ENCODE assay signal across 16 cellular contexts in genomic region chr17:71846561-71846960, GRCh38.
DNase-seq lines count a peak whose midpoint lies in the region; ATAC-seq and TF ChIP-seq lines count a peak whose summit lies in the region.
"Had no signal": no experiment of that assay in that cellular context is flagged by ENCODE, and none has a peak within 500 bp of the region (broad histone marks: within the 10 kb centered on the region; RNA-seq: fewer than 3 reads in every experiment).

No MANE protein-coding gene starts in this region.

- no peak overlapping the region for H4K12ac ChIP-seq in trophoblast cell (ENCODE audit: low read depth, low read length)

- no peak overlapping the region for H4K8ac ChIP-seq in trophoblast cell (ENCODE audit: low read depth, low read length)

- TF ChIP-seq CTCF in HEK293 (tag by site-specific recombination; IDR thresholded peaks at IDR 0.05) (no peak), brain (conservative IDR thresholded peaks at IDR 0.05) (no peak), neural crest cell (conservative IDR thresholded peaks at IDR 0.05) (no peak)

- H3K14ac ChIP-seq in trophoblast cell (ENCODE audit: low read length) = no peak overlapping the region

- H3K9me3 ChIP-seq in HEK293 (ENCODE audit: control insufficient read depth, insufficient read depth, low read depth, low read length) = no peaks in the 10 kb centered on the region; the same call in 1 of the 2 replicates
- H3K9me3 ChIP-seq in trophoblast cell (ENCODE audit: insufficient read depth, low read depth, low read length) = no peaks in the 10 kb centered on the region
- H3K9me3 ChIP-seq: Peyer's patch had no signal

- H3K27ac Mint-ChIP-seq in brain = peak overlapping the region in 3 of 5 experiments; percentile 56 to 73 (median 63)
- H3K27ac Mint-ChIP-seq in neural crest cell (ENCODE audit: unreplicated experiment) = peak overlapping the region; percentile 44
- H3K27ac Mint-ChIP-seq: HFFc6 had no signal

- no peak overlapping the region for H2AFZ ChIP-seq in trophoblast cell (ENCODE audit: insufficient read depth, low read length, poor library complexity)

- H3K4me1 ChIP-seq in HEK293 (ENCODE audit: control insufficient read depth, insufficient read depth, low read length) (no peaks in the 10 kb centered on the region), trophoblast cell (ENCODE audit: control insufficient read depth in 1 of 2, insufficient read depth in 2 of 2, low read length in 2 of 2) (no peaks in the 10 kb centered on the region)
- H3K4me1 ChIP-seq: BLaER1, Peyer's patch had no signal

- H3K36me3 ChIP-seq in HEK293 (ENCODE audit: control insufficient read depth in 2 of 2, insufficient read depth in 1 of 2, low read length in 2 of 2) = no peaks in the 10 kb centered on the region
- no peaks in the 10 kb centered on the region for H3K36me3 ChIP-seq in trophoblast cell (ENCODE audit: control insufficient read depth in 1 of 2, insufficient read depth in 2 of 2, low read length in 2 of 2)
- H3K36me3 ChIP-seq: BLaER1, Peyer's patch had no signal

- H3K9ac ChIP-seq in trophoblast cell (ENCODE audit: low read length) = no peak overlapping the region
- H3K9ac ChIP-seq: BLaER1 had no signal

- H3K4me2 ChIP-seq in trophoblast cell (ENCODE audit: low read length) = no peak overlapping the region
- H3K4me2 ChIP-seq: BLaER1 had no signal

- H3K36me3 Mint-ChIP-seq in brain = no peaks in the 10 kb centered on the region
- H3K36me3 Mint-ChIP-seq in neural crest cell (ENCODE audit: low read depth) = peaks cover 7% of the 10 kb centered on the region

- H3K27me3 Mint-ChIP-seq in brain = peaks cover 4% of the 10 kb centered on the region
- H3K27me3 Mint-ChIP-seq in neural crest cell (ENCODE audit: low read depth) = no peaks in the 10 kb centered on the region

- ATAC-seq in HG02885 (IDR thresholded peaks at IDR 0.05; ENCODE audit: poor library complexity, unreplicated experiment) = no peak
- ATAC-seq: SK-N-SH treated with all-trans-retinoic acid at 6 μM for 48 hours had no signal

- no peak overlapping the region for H2BK120ac ChIP-seq in trophoblast cell (ENCODE audit: insufficient read depth, low read length, poor library complexity)

- POLR2A ChIA-PET in HEK293 (lab: Yijun Ruan, JAX) = no interaction called here

- H3K4me3 ChIP-seq in HEK293 (ENCODE audit: low read depth, low read length) (no peak overlapping the region), trophoblast cell (ENCODE audit: low read depth, low read length) (no peak overlapping the region)
- H3K4me3 ChIP-seq: BLaER1, Peyer's patch had no signal

- CTCF ChIA-PET in HEK293 (lab: Yijun Ruan, JAX) = no interaction called here

- no peak overlapping the region for H3K27ac ChIP-seq in HEK293 (ENCODE audit: extremely low read depth, low read depth, low read length)
- H3K27ac ChIP-seq in trophoblast cell (ENCODE audit: low read depth, low read length) = no peak overlapping the region
- H3K27ac ChIP-seq: BLaER1, Peyer's patch had no signal

- no peak overlapping the region for H4K91ac ChIP-seq in trophoblast cell (ENCODE audit: low read depth, low read length)

- no CpG with 5 or more reads among the region's 7 CpGs for WGBS in trophoblast cell (ENCODE audit: extremely low coverage, insufficient coverage, insufficient read length)

- H3K18ac ChIP-seq in trophoblast cell (ENCODE audit: low read length) = no peak overlapping the region

- DNase-seq in NCI-H2171 (lab: John Stamatoyannopoulos, UW) = peak; percentile 29
- no peak for DNase-seq in neural crest cell (ENCODE audit: low read depth, low spot score)
- no peak for DNase-seq in HK-2 (ENCODE audit: unreplicated experiment)
- no peak for DNase-seq in trophoblast cell
- DNase-seq: GOT3, HFFc6, KG1, NCI-H1092, NCI-H2107, Peyer's patch, SHP77 had no signal

- no peaks in the 10 kb centered on the region for H3K79me2 ChIP-seq in trophoblast cell (ENCODE audit: control insufficient read depth, insufficient read depth, low read length, poor library complexity)

- no peaks in the 10 kb centered on the region for H3K79me1 ChIP-seq in trophoblast cell (ENCODE audit: low read length)

- H2BK12ac ChIP-seq in trophoblast cell (ENCODE audit: low read length) = no peak overlapping the region

- H3K9me3 Mint-ChIP-seq in brain (peaks cover 6 to 19% (median 8%) of the 10 kb centered on the region in 5 experiments), neural crest cell (peaks cover 13% of the 10 kb centered on the region)
- H3K9me3 Mint-ChIP-seq: HFFc6 had no signal

- H3K4me1 Mint-ChIP-seq in brain (peaks cover 16% of the 10 kb centered on the region), neural crest cell (peaks cover 12% of the 10 kb centered on the region)

- no peak overlapping the region for H2BK5ac ChIP-seq in trophoblast cell (ENCODE audit: low read depth, low read length, poor library complexity)

- no peak overlapping the region for H2AK5ac ChIP-seq in trophoblast cell (ENCODE audit: low read length)

- H3K27me3 ChIP-seq in trophoblast cell (ENCODE audit: insufficient read depth, low read length) = no peaks in the 10 kb centered on the region
- H3K27me3 ChIP-seq: BLaER1, Peyer's patch had no signal

- no peak overlapping the region for H3K23ac ChIP-seq in trophoblast cell (ENCODE audit: low read length)

- H3K4me3 Mint-ChIP-seq in brain (no peak overlapping the region), neural crest cell (no peak overlapping the region)
- H3K4me3 Mint-ChIP-seq: HFFc6 had no signal

- no peak overlapping the region for H3K4ac ChIP-seq in trophoblast cell (ENCODE audit: low read depth, low read length)

TF ChIP-seq in HEK293, 187 proteins besides CTCF, POLR2A, EP300 and RAD21:
- TF ChIP-seq ZBTB20 (tag by site-specific recombination; IDR thresholded peaks at IDR 0.05) = 0 out of 2 replicates have a peak, but pooled peaks have one; percentile 17
- TF ChIP-seq ZNF692 (tag by site-specific recombination; IDR thresholded peaks at IDR 0.05) = no peak
- 0 out of 2 replicates have a peak, but pooled peaks have one; percentile 1 for TF ChIP-seq MZF1 (tag by site-specific recombination; IDR thresholded peaks at IDR 0.05; ENCODE audit: borderline replicate concordance)
TF ChIP-seq in HEK293: peak in this region for 2.
